8 cellular contexts compared by ENCODE assay signal in genomic region chr3:111594205-111594604, GRCh38. TPM values are rescaled to one million over a fixed set of nuclear protein-coding genes. Genes with fewer than 3 reads are reported as not detected.
DNase-seq lines count a peak whose midpoint lies in the region; ATAC-seq and TF ChIP-seq lines count a peak whose summit lies in the region.

No MANE protein-coding gene starts in this region.

- peak overlapping the region; percentile 45; the same call in 1 of the 2 replicates for H3K56ac ChIP-seq in IMR-90 (ENCODE audit: extremely low read depth, insufficient read depth, low read length)

- no peak for TF ChIP-seq RAD21 in IMR-90 (IDR thresholded peaks at IDR 0.05; ENCODE audit: low read length)

- H3K9ac ChIP-seq in IMR-90 (ENCODE audit: low read depth, low read length) = no peak overlapping the region

- peaks cover 24% of the 10 kb centered on the region for H3K4me1 ChIP-seq in IMR-90 (ENCODE audit: control insufficient read depth, insufficient read depth, low read length)

- peak overlapping the region; percentile 69; the same call in 1 of the 2 replicates for H3K18ac ChIP-seq in IMR-90 (ENCODE audit: low read depth, low read length)

- H3K36me3 ChIP-seq in IMR-90 (ENCODE audit: control insufficient read depth, insufficient read depth, low read length) = no peaks in the 10 kb centered on the region

- no peaks in the 10 kb centered on the region for H3K9me3 ChIP-seq in IMR-90 (ENCODE audit: control insufficient read depth, insufficient read depth, low read length)

- WGBS in IMR-90 (ENCODE audit: extremely low coverage in 2 of 2, insufficient read length in 1 of 2), 2 experiments = no CpG with 5 or more reads among the region's 2 CpGs

- H4K20me1 ChIP-seq in IMR-90 (ENCODE audit: insufficient read depth, low read length) = no peaks in the 10 kb centered on the region

- BruUV-seq in IMR-90 (replicated peaks; lab: Mats Ljungman, UMichigan) = no TSS peak

- TF ChIP-seq POLR2A in IMR-90 (IDR thresholded peaks at IDR 0.05; ENCODE audit: low read depth, low read length) = no peak

- TF ChIP-seq CTCF in IMR-90 (conservative IDR thresholded peaks at IDR 0.05; ENCODE audit: low read depth, low read length) (no peak), fibroblast of villous mesenchyme (IDR thresholded peaks at IDR 0.05; ENCODE audit: insufficient read depth, low read depth, low read length) (no peak)

- peaks cover 0 to 11% of the 10 kb centered on the region in 2 experiments; a peak in 2 of 4 replicates for H3K79me1 ChIP-seq in IMR-90 (ENCODE audit: low read depth in 1 of 2, low read length in 2 of 2)

- H2AK5ac ChIP-seq in IMR-90 (ENCODE audit: low read depth, low read length) = peak overlapping the region; percentile 94

- CTCF ChIA-PET in IMR-90 (lab: Yijun Ruan, JAX) = interaction anchor here (1.7 kb wide), 2 partner anchors 11 to 22 kb away, joined by 4 to 5 read pairs; no protein-coding TSS in a partner anchor

- DNase-seq in EH (ENCODE audit: low read depth) (peak; percentile 83), IMR-90 (peak; percentile 91), fibroblast of villous mesenchyme (ENCODE audit: low read depth) (peak; percentile 29), NCI-H128 (lab: John Stamatoyannopoulos, UW; ENCODE audit: unreplicated experiment) (no peak), Right ventricle myocardium inferior (ENCODE audit: missing footprints) (no peak), anterior cingulate cortex (lab: John Stamatoyannopoulos, UW) (no peak)

- POLR2A ChIA-PET in IMR-90 (lab: Charles Lee; ENCODE audit: unreplicated experiment) = no interaction called here

- peak overlapping the region; percentile 91 for H3K14ac ChIP-seq in IMR-90 (replicated peaks; ENCODE audit: low read depth, low read length)

- no peaks in the 10 kb centered on the region for H3K27me3 ChIP-seq in IMR-90 (ENCODE audit: control insufficient read depth, insufficient read depth, low read length)

- H2BK5ac ChIP-seq in IMR-90 (ENCODE audit: low read depth, low read length, poor library complexity, severe bottlenecking) = peak overlapping the region; percentile 97

- peak overlapping the region; percentile 47 for H3K27ac ChIP-seq in IMR-90 (ENCODE audit: insufficient read depth, low read length)

- peak overlapping the region; percentile 17; the same call in 1 of the 2 replicates for H3K4me2 ChIP-seq in IMR-90 (ENCODE audit: low read depth, low read length)

- intact Hi-C loops in IMR-90 (cut with micrococcal nuclease) (no loop called here), Right ventricle myocardium inferior (cut with DNase I) (no loop called here)

- in situ Hi-C loops in IMR-90 (cut with MboI; ENCODE audit: low sequenced_read_pairs) = loop anchor here (25.0 kb wide), 2 partner anchors 268 to 368 kb away; partner anchors contain the start of gene PHLDB2

- peak overlapping the region; percentile 93 for H3K4ac ChIP-seq in IMR-90 (ENCODE audit: low read depth, low read length)

- H3K4me3 ChIP-seq in IMR-90 (ENCODE audit: insufficient read depth, low read depth, low read length) = no peak overlapping the region
- H3K4me3 ChIP-seq in fibroblast of villous mesenchyme (ENCODE audit: low read depth, low read length) = no peak overlapping the region

- H3K23ac ChIP-seq in IMR-90 (ENCODE audit: low read depth, low read length) = peak overlapping the region; percentile 82

- peak overlapping the region; percentile 56; the same call in 1 of the 2 replicates for H4K5ac ChIP-seq in IMR-90 (ENCODE audit: low read depth, low read length)

- H2AK9ac ChIP-seq in IMR-90 (replicated peaks; ENCODE audit: low read depth, low read length, poor library complexity) = peak overlapping the region; percentile 94

- peak overlapping the region; percentile 96 for H2BK15ac ChIP-seq in IMR-90 (ENCODE audit: low read depth, low read length)

- H2BK20ac ChIP-seq in IMR-90 (ENCODE audit: low read depth, low read length) = peak overlapping the region; percentile 99

- peak overlapping the region; percentile 99 for H2BK120ac ChIP-seq in IMR-90 (ENCODE audit: low read depth, low read length)

- dilution Hi-C loops in IMR-90 (cut with HindIII; ENCODE audit: low sequenced_read_pairs, unreplicated experiment) = no loop called here

- peak overlapping the region; percentile 97 for H4K91ac ChIP-seq in IMR-90 (ENCODE audit: insufficient read depth, low read depth, low read length)

- H3K9me1 ChIP-seq in IMR-90 (ENCODE audit: insufficient read depth, low read length) = peaks cover 30% of the 10 kb centered on the region

- peak overlapping the region; percentile 58 to 87 for H4K8ac ChIP-seq in IMR-90 (ENCODE audit: low read depth in 2 of 2, low read length in 2 of 2)

- peak; percentile 70 for ATAC-seq in GM21447 (IDR thresholded peaks at IDR 0.05; ENCODE audit: unreplicated experiment)
- ATAC-seq in IMR-90 (ENCODE audit: low read depth) = peak; percentile 83
- ATAC-seq in Right ventricle myocardium inferior = no peak
- ATAC-seq in HG02571 (IDR thresholded peaks at IDR 0.05; ENCODE audit: unreplicated experiment) = no peak

- H2AFZ ChIP-seq in IMR-90 (replicated peaks; ENCODE audit: low read length, poor library complexity) = peak overlapping the region; percentile 15

TF ChIP-seq in IMR-90, 13 proteins besides CTCF, POLR2A, EP300 and RAD21:
- TF ChIP-seq USF2 (IDR thresholded peaks at IDR 0.05; ENCODE audit: low read depth, low read length) (no peak), MAFK (IDR thresholded peaks at IDR 0.05; ENCODE audit: low read depth, low read length) (no peak), FOS (IDR thresholded peaks at IDR 0.05; ENCODE audit: low read depth, low read length) (peak; percentile 61)
TF ChIP-seq in IMR-90: peak in this region for 1.

RNA-seq across cellular contexts. Expression of gene ZBED2, which starts 0.9 kb away (rescaled TPM):
- 0.72 and 1.1 TPM in 2 replicates for total RNA-seq in IMR-90 (2012; rRNA removed)
- polyA plus RNA-seq in IMR-90 (2012; rRNA removed) = 0.36 and 0.51 TPM in 2 replicates
- polyA plus RNA-seq in IMR-90 (2012; cell fraction: cytosol; rRNA removed) = 0.15 and 0.34 TPM in 2 replicates
- polyA plus RNA-seq in IMR-90 (2012; cell fraction: nucleus; rRNA removed; ENCODE audit: low replicate concordance) = 0.10 and 0.21 TPM in 2 replicates
- under 0.01 TPM in 1 of 2 replicates, not detected in the other for total RNA-seq in fibroblast of villous mesenchyme
- not detected for total RNA-seq in Right ventricle myocardium inferior

RNA-seq across cellular contexts. Expression of gene CD96, which starts 52.2 kb away (rescaled TPM):
- total RNA-seq in IMR-90 (2012; rRNA removed) = 0.18 and 0.28 TPM in 2 replicates
- 0.05 and 0.06 TPM in 2 replicates for polyA plus RNA-seq in IMR-90 (2012; rRNA removed)
- 0.04 and 0.05 TPM in 2 replicates for polyA plus RNA-seq in IMR-90 (2012; cell fraction: cytosol; rRNA removed)
- polyA plus RNA-seq in IMR-90 (2012; cell fraction: nucleus; rRNA removed; ENCODE audit: low replicate concordance) = 0.21 TPM in 1 of 2 replicates, not detected in the other
- 0.32 TPM in 1 of 2 replicates, not detected in the other for total RNA-seq in fibroblast of villous mesenchyme
- total RNA-seq in Right ventricle myocardium inferior = 0.35 TPM

Comparison
In these comparisons a context has a peak if more than half of its experiments do, and no peak if none do; other contexts are left out.
1. DNase-seq: peak in EH (single experiment), IMR-90 (single experiment) and fibroblast of villous mesenchyme (single experiment); none in NCI-H128 (single experiment), Right ventricle myocardium inferior (single experiment) and anterior cingulate cortex (0 of 58).
2. ATAC-seq: peak in GM21447 (single experiment) and IMR-90 (single experiment); none in Right ventricle myocardium inferior (single experiment) and HG02571 (single experiment).